ENCODE assay signal across 8 cellular contexts in the genomic region with DNA sequence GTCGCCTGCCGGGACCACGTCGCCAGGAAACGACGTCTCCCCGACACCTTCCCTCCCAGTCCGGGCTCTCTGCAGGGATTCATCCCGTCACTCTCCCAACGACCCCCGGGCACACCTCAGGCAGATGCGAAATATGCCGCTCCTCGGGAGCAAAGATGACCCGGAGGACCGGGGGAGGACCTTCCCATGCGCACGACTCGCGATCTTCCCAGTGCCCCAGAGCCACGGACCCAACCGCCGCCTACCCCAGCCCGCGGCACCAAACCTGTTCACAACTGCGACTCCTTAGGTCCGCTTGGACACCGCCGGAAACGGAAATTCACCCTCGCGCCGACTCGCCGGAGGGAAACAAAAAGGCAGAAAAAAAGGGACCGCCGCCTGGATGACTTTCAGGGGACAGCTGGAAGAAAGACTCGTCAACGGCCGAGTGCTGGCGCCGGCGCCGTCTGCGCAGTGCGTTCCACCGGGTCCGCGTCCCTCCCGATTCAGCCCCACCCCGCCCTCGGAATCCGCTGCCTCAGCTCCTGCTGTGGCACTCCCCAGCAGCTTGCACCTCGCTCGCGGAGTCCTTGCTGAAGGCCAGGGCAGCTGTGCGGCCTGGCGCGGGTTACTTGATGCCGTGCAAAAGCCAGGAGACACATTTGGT. TPM values are rescaled to one million over a fixed set of nuclear protein-coding genes. Genes with fewer than 3 reads are reported as not detected.
A peak's percentile ranks its signal among the peaks of the same experiment; 100 is the strongest.
DNase-seq lines count a peak whose midpoint lies in the region; ATAC-seq, FAIRE-seq and TF ChIP-seq lines count a peak whose summit lies in the region.
"Not testable (repeated sequence)": the region's sequence is repeated elsewhere in the genome, so short reads cannot be mapped to it uniquely, and the experiment has no call there.

No MANE protein-coding gene starts in this region.

- H3K4me1 ChIP-seq in adrenal gland (replicated peaks in 1 of 2); heart right ventricle; tibial nerve: not testable (repeated sequence)

- H3K27ac ChIP-seq in adrenal gland (peak overlapping the region; percentile 71 to 95 (median 85)), heart right ventricle (peak overlapping the region; percentile 30 to 91 (median 84)), tibial nerve (peak overlapping the region; percentile 46 to 91 (median 79))

- H3K36me3 ChIP-seq in adrenal gland (replicated peaks in 1 of 2); tibial nerve: not testable (repeated sequence)
- H3K36me3 ChIP-seq in heart right ventricle: peaks cover 0 to 13% (median 0%) of the 10 kb centered on the region in 9 donors

- DNase-seq in GM12891 (ENCODE audit: insufficient read length, low spot score): peak; percentile 13
- peak; percentile 74 to 88 (median 80) for DNase-seq in NCI-H1417 (lab: John Stamatoyannopoulos, UW)
- peak; percentile 46 for DNase-seq in T follicular helper cell (ENCODE audit: low read depth)
- peak; percentile 81 to 92 (median 88) for DNase-seq in adrenal gland
- peak; percentile 81 to 83 for DNase-seq in heart right ventricle
- DNase-seq in pons (ENCODE audit: low spot score): peak; percentile 28
- DNase-seq in tibial nerve (ENCODE audit: low spot score in 2 of 2): peak; percentile 44 to 61

- not testable (repeated sequence) for TF ChIP-seq CTCF in adrenal gland (IDR thresholded peaks at IDR 0.05); heart right ventricle (IDR thresholded peaks at IDR 0.05); tibial nerve (IDR thresholded peaks at IDR 0.05)

- intact Hi-C loops in adrenal gland (cut with DNase I); heart right ventricle (cut with DNase I): not testable (repeated sequence)

- FAIRE-seq in GM12891 (lab: Jason Lieb, UNC): not testable (repeated sequence)

- TF ChIP-seq POLR2A in GM12891 (IDR thresholded peaks at IDR 0.05; ENCODE audit: low read depth, low read length) (0 out of 2 replicates have a peak, but pooled peaks have one; percentile 62), adrenal gland (IDR thresholded peaks at IDR 0.05) (peak in 1 of 2 donors; percentile 23), tibial nerve (IDR thresholded peaks at IDR 0.05) (peak in 1 of 2 donors; percentile 25)

- ATAC-seq in HG02798 (IDR thresholded peaks at IDR 0.05; ENCODE audit: poor library complexity, unreplicated experiment): peak; percentile 88
- peak; percentile 92 to 98 (median 96) for ATAC-seq in heart right ventricle

- H3K27me3 ChIP-seq in adrenal gland, heart right ventricle, tibial nerve: not testable (repeated sequence)

- not testable (repeated sequence) for H3K9me3 ChIP-seq in adrenal gland (replicated peaks in 1 of 3); heart right ventricle; tibial nerve

- 0 to 1% (median 0%) methylated on average over 17 to 41 of the region's 60 CpGs for WGBS in adrenal gland, 4 donors
- WGBS in heart right ventricle, 2 donors: 0 to 1% methylated on average over 39 to 45 of the region's 60 CpGs
- WGBS in tibial nerve, 2 donors: 0 to 1% methylated on average over 28 to 31 of the region's 60 CpGs

- H3K4me3 ChIP-seq in adrenal gland (peak overlapping the region; percentile 4 to 97 (median 42)), heart right ventricle (peak overlapping the region; percentile 33 to 91 (median 69)), tibial nerve (peak overlapping the region; percentile 50 to 77 (median 63))

- peak in 1 of 2 donors; percentile 49 for TF ChIP-seq EP300 in tibial nerve (IDR thresholded peaks at IDR 0.05)

TF ChIP-seq in GM12891, 5 proteins besides CTCF, POLR2A, EP300 and RAD21:
- peak; percentile 77 for TF ChIP-seq TAF1 (IDR thresholded peaks at IDR 0.05; ENCODE audit: low read depth, low read length)
- TF ChIP-seq POLR2AphosphoS5 (IDR thresholded peaks at IDR 0.05; ENCODE audit: low read depth, low read length): peak; percentile 69

RNA-seq across cellular contexts. Expression of gene AGAP9, which starts 29.9 kb away (rescaled TPM):
- 2.1 TPM for polyA plus RNA-seq in GM12891 (2012; ENCODE audit: low read depth, missing spikeins)
- total RNA-seq in adrenal gland: 10 to 100 TPM in 2 of 8 donors, 1 to 10 TPM in 5, under 1 TPM in 1; 0.24 to 12.2 (median 5.1) TPM
- polyA plus RNA-seq in adrenal gland: 10 to 100 TPM in 2 of 3 donors, 1 to 10 TPM in 1; 5.8 to 35.6 (median 18.2) TPM
- 1 to 10 TPM; 1.4 to 4.1 (median 2.4) TPM for total RNA-seq in heart right ventricle
- polyA plus RNA-seq in heart right ventricle: 10 to 100 TPM in 1 of 2 donors, 1 to 10 TPM in 1; 2.4 to 24.7 TPM
- total RNA-seq in tibial nerve: 10 to 100 TPM in 3 of 4 donors, 1 to 10 TPM in 1; 3.3 to 26.7 (median 11.9) TPM

Comparison
In these comparisons a context has a peak if more than half of its experiments do, and no peak if none do; other contexts are left out.
1. Peak in every context shown above with its lines: DNase-seq, ATAC-seq, H3K4me3 ChIP-seq and H3K27ac ChIP-seq.
2. DNase-seq: peak in every context shown above with its lines; median percentile 88 in adrenal gland; 82 in heart right ventricle; 80 in NCI-H1417; 52 in tibial nerve; 46 in T follicular helper cell; 28 in pons; 13 in GM12891.